ENCODE assay signal across 1 cellular context in genomic region chr18:54023471-54023870, GRCh38.
TF ChIP-seq lines count a peak whose summit lies in the region.

No MANE protein-coding gene starts in this region.

TF ChIP-seq in GM12878, 131 proteins besides CTCF, POLR2A, EP300 and RAD21 (continued from another document):
- TF ChIP-seq ZBTB40 (IDR thresholded peaks at IDR 0.05; ENCODE audit: borderline replicate concordance) (no peak), EED (IDR thresholded peaks at IDR 0.05; ENCODE audit: low read depth) (no peak), ATF3 (IDR thresholded peaks at IDR 0.05; ENCODE audit: borderline replicate concordance, extremely low read depth, low read depth, low read length) (no peak), ATF7 (IDR thresholded peaks at IDR 0.05; ENCODE audit: low read depth) (no peak), IRF5 (IDR thresholded peaks at IDR 0.05; ENCODE audit: borderline replicate concordance) (no peak), CBX3 (IDR thresholded peaks at IDR 0.05; ENCODE audit: borderline replicate concordance, low read depth) (no peak), TARDBP (IDR thresholded peaks at IDR 0.05; ENCODE audit: borderline replicate concordance) (no peak), MXI1 (IDR thresholded peaks at IDR 0.05; ENCODE audit: low read depth, low read length) (no peak), ZNF592 (IDR thresholded peaks at IDR 0.05) (no peak), SRF (IDR thresholded peaks at IDR 0.05; ENCODE audit: low read depth in 2 of 2, low read length in 2 of 2) (no peak), ASH2L (IDR thresholded peaks at IDR 0.05; ENCODE audit: borderline replicate concordance, low read depth) (no peak), BCL11A (IDR thresholded peaks at IDR 0.05; ENCODE audit: low read depth, low read length) (no peak), ESRRA (IDR thresholded peaks at IDR 0.05; ENCODE audit: low read length) (no peak), SP1 (IDR thresholded peaks at IDR 0.05; ENCODE audit: low read depth, low read length) (no peak)
